Comparison of ENCODE assay signal across 18 cellular contexts in the genomic region with DNA sequence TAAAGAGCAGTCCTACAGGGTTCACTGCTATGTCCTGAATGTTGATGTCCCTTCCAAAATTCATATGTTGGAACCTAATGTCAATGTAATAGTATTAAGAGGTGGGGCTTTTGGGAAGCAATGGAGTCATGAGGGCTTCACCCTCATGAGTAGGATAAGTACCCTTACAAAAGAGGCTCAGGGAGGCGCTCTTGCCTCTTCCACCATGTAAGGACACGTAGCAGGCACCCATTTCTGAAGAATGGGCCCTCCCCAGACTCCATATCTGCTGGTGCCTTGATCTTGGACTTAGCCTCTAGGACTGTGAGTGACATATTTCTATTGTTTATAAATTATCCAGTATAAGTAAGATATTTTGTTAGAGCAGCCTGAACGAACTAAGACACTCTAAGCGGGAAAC. TPM values are rescaled to one million over a fixed set of nuclear protein-coding genes. Genes with fewer than 3 reads are reported as not detected.
DNase-seq lines count a peak whose midpoint lies in the region; TF ChIP-seq lines count a peak whose summit lies in the region.
"Had no signal": no experiment of that assay in that cellular context is flagged by ENCODE, and none has a peak within 500 bp of the region (broad histone marks: within the 10 kb centered on the region; RNA-seq: fewer than 3 reads in every experiment).

No MANE protein-coding gene starts in this region.

- no peak overlapping the region for H2BK5ac ChIP-seq in mesendoderm (ENCODE audit: low read length)

- WGBS in mesendoderm (ENCODE audit: extremely low coverage, insufficient coverage, low lambda C conversion rate), result no CpG with 5 or more reads among the region's 4 CpGs

- no peaks in the 10 kb centered on the region for H3K9me3 Mint-ChIP-seq in activated naive CD4-positive, alpha-beta T cell treated with anti-CD3 and anti-CD28 coated beads, Interleukin-2, amount 10 ng/mL, durations not matched to agents 7 days and 5 days
- H3K9me3 Mint-ChIP-seq: CD4-positive, alpha-beta memory T cell had no signal

- no peak overlapping the region for H3K4ac ChIP-seq in mesendoderm (ENCODE audit: low read depth, low read length)

- no peak overlapping the region for H3K23ac ChIP-seq in mesendoderm (ENCODE audit: low read length)

- H3K79me2 ChIP-seq in mesendoderm (ENCODE audit: control insufficient read depth, insufficient read depth, low read length), result no peaks in the 10 kb centered on the region

- no peak for TF ChIP-seq CTCF in tibial artery (IDR thresholded peaks at IDR 0.05)

- DNase-seq in DMS53 (lab: John Stamatoyannopoulos, UW) (peak; percentile 17), DMS53 treated with DMSO at 0.1 percent for 48 hours (lab: John Stamatoyannopoulos, UW; ENCODE audit: unreplicated experiment) (no peak), SK-MEL-5 (ENCODE audit: low read depth, low spot score) (peak; percentile 11), mesendoderm (peak; percentile 7), medulla oblongata (ENCODE audit: extremely low spot score) (no peak), tibial artery (no peak)
- DNase-seq in activated naive CD4-positive, alpha-beta T cell treated with anti-CD3 and anti-CD28 coated beads, Interleukin-2, amount 10 ng/mL, durations not matched to agents 7 days and 5 days, result no peak
- DNase-seq in activated naive CD4-positive, alpha-beta T cell treated with anti-CD3 and anti-CD28 coated beads, Interleukin-2, amount 50 U/mL, for 16 hours, result no peak
- DNase-seq: AML-193; CD4-positive, alpha-beta memory T cell; DMS153; DND-41; EL had no signal

- peaks cover 14% of the 10 kb centered on the region for H3K36me3 ChIP-seq in mesendoderm (ENCODE audit: control insufficient read depth, insufficient read depth, low read length)
- H3K36me3 ChIP-seq in tibial artery, result peaks cover 60 to 92% (median 79%) of the 10 kb centered on the region in 3 donors

- peaks cover 2% of the 10 kb centered on the region for H3K4me1 Mint-ChIP-seq in activated naive CD4-positive, alpha-beta T cell treated with anti-CD3 and anti-CD28 coated beads, Interleukin-2, amount 10 ng/mL, durations not matched to agents 7 days and 5 days

- intact Hi-C loops in tibial artery (cut with DNase I; ENCODE audit: low total_unique reads), result no loop called here

- no peak overlapping the region for H4K5ac ChIP-seq in mesendoderm (ENCODE audit: low read length)

- H3K79me1 ChIP-seq in mesendoderm (ENCODE audit: low read length), result peaks cover 4% of the 10 kb centered on the region

- no peak overlapping the region for H3K18ac ChIP-seq in mesendoderm (ENCODE audit: low read length)

- H4K8ac ChIP-seq in mesendoderm (ENCODE audit: low read depth, low read length), result no peak overlapping the region

- peak overlapping the region; percentile 11 for H3K27ac Mint-ChIP-seq in activated naive CD4-positive, alpha-beta T cell treated with anti-CD3 and anti-CD28 coated beads, Interleukin-2, amount 10 ng/mL, durations not matched to agents 7 days and 5 days

- in situ Hi-C loops in SK-MEL-5 (cut with HindIII; ENCODE audit: low pct_unique_long_range_greater_than_20kb, low sequenced_read_pairs), result no loop called here

- H3K56ac ChIP-seq in mesendoderm (ENCODE audit: low read length), result no peak overlapping the region

- H3K4me1 ChIP-seq in mesendoderm (ENCODE audit: control insufficient read depth, low read depth, low read length) (no peaks in the 10 kb centered on the region), tibial artery (no peaks in the 10 kb centered on the region)
- H3K4me1 ChIP-seq: A549 had no signal

- no peak overlapping the region for H2AK5ac ChIP-seq in mesendoderm (ENCODE audit: low read length)

- H3K27me3 ChIP-seq in mesendoderm (ENCODE audit: insufficient read depth, low read length, poor library complexity), result no peaks in the 10 kb centered on the region
- no peaks in the 10 kb centered on the region for H3K27me3 ChIP-seq in tibial artery

- no peaks in the 10 kb centered on the region for H3K9me3 ChIP-seq in tibial artery
- H3K9me3 ChIP-seq: A549, HAP-1 had no signal

- H3K4me3 Mint-ChIP-seq in activated naive CD4-positive, alpha-beta T cell treated with anti-CD3 and anti-CD28 coated beads, Interleukin-2, amount 10 ng/mL, durations not matched to agents 7 days and 5 days, result no peak overlapping the region
- H3K4me3 Mint-ChIP-seq: CD4-positive, alpha-beta memory T cell had no signal

- no peak overlapping the region for H3K4me2 ChIP-seq in mesendoderm (ENCODE audit: low read length)
- H3K4me2 ChIP-seq: A549 had no signal

- H3K27me3 Mint-ChIP-seq in activated naive CD4-positive, alpha-beta T cell treated with anti-CD3 and anti-CD28 coated beads, Interleukin-2, amount 10 ng/mL, durations not matched to agents 7 days and 5 days, result no peaks in the 10 kb centered on the region
- H3K27me3 Mint-ChIP-seq: CD4-positive, alpha-beta memory T cell had no signal

- H3K27ac ChIP-seq in mesendoderm (ENCODE audit: low read depth, low read length) (no peak overlapping the region), tibial artery (no peak overlapping the region)
- H3K27ac ChIP-seq: 22Rv1, A549, C4-2B had no signal

- CTCF ChIA-PET in activated naive CD4-positive, alpha-beta T cell treated with anti-CD3 and anti-CD28 coated beads, Interleukin-2, amount 10 ng/mL, durations not matched to agents 7 days and 5 days (lab: Charles Lee), result no interaction called here

- no peak overlapping the region for H2BK120ac ChIP-seq in mesendoderm (ENCODE audit: low read depth, low read length)

- H3K36me3 Mint-ChIP-seq in activated naive CD4-positive, alpha-beta T cell treated with anti-CD3 and anti-CD28 coated beads, Interleukin-2, amount 10 ng/mL, durations not matched to agents 7 days and 5 days, result peaks cover 55% of the 10 kb centered on the region

- no peak overlapping the region for H2BK15ac ChIP-seq in mesendoderm (replicated peaks; ENCODE audit: low read depth)

- H3K4me3 ChIP-seq in mesendoderm (ENCODE audit: low read length) (no peak overlapping the region), tibial artery (no peak overlapping the region)
- H3K4me3 ChIP-seq: A549, GM12878, HAP-1 had no signal

- no peak overlapping the region for H3K9ac ChIP-seq in mesendoderm (ENCODE audit: low read length)

RNA-seq across cellular contexts. Expression of gene MED28, which starts 15.8 kb away (rescaled TPM):
- total RNA-seq in SK-MEL-5 (2014; rRNA removed; shearing (Covaris generic)), result 11.8 and 15.5 TPM in 2 replicates
- 7.9 and 8.1 TPM in 2 replicates for polyA plus RNA-seq in SK-MEL-5 (2015; cell fraction: cytosol; rRNA removed)
- polyA plus RNA-seq in SK-MEL-5 (2015; cell fraction: nucleus; rRNA removed), result 22.5 and 24.9 TPM in 2 replicates
- polyA plus RNA-seq in mesendoderm (2013, experiment 1 of 2), result 28.4 TPM
- polyA plus RNA-seq in mesendoderm (2013, experiment 2 of 2), result 26.4 TPM

RNA-seq across cellular contexts. Expression of gene LAP3, which starts 53.2 kb away (rescaled TPM):
- total RNA-seq in SK-MEL-5 (2014; rRNA removed; shearing (Covaris generic)), result 90.2 and 96.7 TPM in 2 replicates
- 62.6 and 71.2 TPM in 2 replicates for polyA plus RNA-seq in SK-MEL-5 (2015; cell fraction: cytosol; rRNA removed)
- 35.8 and 45.7 TPM in 2 replicates for polyA plus RNA-seq in SK-MEL-5 (2015; cell fraction: nucleus; rRNA removed)
- 45.8 TPM for polyA plus RNA-seq in mesendoderm (2013, experiment 1 of 2)
- 46.7 TPM for polyA plus RNA-seq in mesendoderm (2013, experiment 2 of 2)

Comparison
In these comparisons a context has a peak if more than half of its experiments do, and no peak if none do; other contexts are left out.
1. DNase-seq: peak in DMS53 (single experiment), SK-MEL-5 (single experiment) and mesendoderm (single experiment); none in DMS53 treated with DMSO at 0.1 percent for 48 hours (single experiment), activated naive CD4-positive, alpha-beta T cell treated with anti-CD3 and anti-CD28 coated beads, Interleukin-2, amount 10 ng/mL, durations not matched to agents 7 days and 5 days (single experiment), activated naive CD4-positive, alpha-beta T cell treated with anti-CD3 and anti-CD28 coated beads, Interleukin-2, amount 50 U/mL, for 16 hours (single experiment), medulla oblongata (single experiment) and tibial artery (0 of 2).